8 cellular contexts compared by ENCODE assay signal in genomic region chr3:71063768-71064287, GRCh38.
A peak's percentile ranks its signal among the peaks of the same experiment; 100 is the strongest.
DNase-seq lines count a peak whose midpoint lies in the region; ATAC-seq and TF ChIP-seq lines count a peak whose summit lies in the region.

No MANE protein-coding gene starts in this region.

- no peak overlapping the region for H3K27ac Mint-ChIP-seq in activated T-cell treated with anti-CD3 and anti-CD28 coated beads, Interleukin-2, amount 50 U/mL, for 72 hours
- H3K27ac Mint-ChIP-seq in mesothelial cell of epicardium (no peak overlapping the region), HFFc6 (no peak overlapping the region)

- no peaks in the 10 kb centered on the region for H3K36me3 Mint-ChIP-seq in activated T-cell treated with anti-CD3 and anti-CD28 coated beads, Interleukin-2, amount 50 U/mL, for 72 hours (ENCODE audit: insufficient read depth in 2 of 2)
- H3K36me3 Mint-ChIP-seq in mesothelial cell of epicardium (no peaks in the 10 kb centered on the region), HFFc6 (ENCODE audit: low read depth) (peaks cover 19% of the 10 kb centered on the region)

- no peaks in the 10 kb centered on the region for H3K9me3 Mint-ChIP-seq in activated T-cell treated with anti-CD3 and anti-CD28 coated beads, Interleukin-2, amount 50 U/mL, for 72 hours
- no peaks in the 10 kb centered on the region for H3K9me3 Mint-ChIP-seq in mesothelial cell of epicardium
- H3K9me3 Mint-ChIP-seq in HFFc6: no peaks in the 10 kb centered on the region

- no peaks in the 10 kb centered on the region for H3K27me3 Mint-ChIP-seq in activated T-cell treated with anti-CD3 and anti-CD28 coated beads, Interleukin-2, amount 50 U/mL, for 72 hours (ENCODE audit: low read depth)
- H3K27me3 Mint-ChIP-seq in mesothelial cell of epicardium (ENCODE audit: low read depth): no peaks in the 10 kb centered on the region
- H3K27me3 Mint-ChIP-seq in HFFc6 (ENCODE audit: insufficient read depth): no peaks in the 10 kb centered on the region

- peak; percentile 12 for DNase-seq in MV-4-11 (lab: John Stamatoyannopoulos, UW)
- DNase-seq in activated T-cell treated with anti-CD3 and anti-CD28 coated beads, Interleukin-2, amount 50 U/mL, for 72 hours: peak; percentile 53 to 59
- DNase-seq in foreskin keratinocyte: peak in 1 of 2 donors; percentile 71
- DNase-seq in nucleus accumbens (lab: John Stamatoyannopoulos, UW): peak in 35 of 56 donors; percentile 12 to 74 (median 43)
- no peak for DNase-seq in mesothelial cell of epicardium (ENCODE audit: low spot score in 2 of 2, unreplicated experiment in 2 of 2)
- no peak for DNase-seq in HFFc6

- TF ChIP-seq CTCF in foreskin keratinocyte (conservative IDR thresholded peaks at IDR 0.05) (no peak), mesothelial cell of epicardium (IDR thresholded peaks at IDR 0.05; ENCODE audit: unreplicated experiment) (no peak), HFFc6 (IDR thresholded peaks at IDR 0.05) (no peak)

- no peak overlapping the region for H3K4me3 Mint-ChIP-seq in activated T-cell treated with anti-CD3 and anti-CD28 coated beads, Interleukin-2, amount 50 U/mL, for 72 hours
- H3K4me3 Mint-ChIP-seq in mesothelial cell of epicardium: no peak overlapping the region
- no peak overlapping the region for H3K4me3 Mint-ChIP-seq in HFFc6

- ATAC-seq in GM18867 (IDR thresholded peaks at IDR 0.05; ENCODE audit: unreplicated experiment) (peak; percentile 44), foreskin keratinocyte (peak; percentile 54), HG02623 (IDR thresholded peaks at IDR 0.05; ENCODE audit: unreplicated experiment) (no peak)
- peak; percentile 8 to 32 for ATAC-seq in activated T-cell treated with anti-CD3 and anti-CD28 coated beads, Interleukin-2, amount 50 U/mL, for 72 hours (replicated peaks in 1 of 2)

- H3K4me1 Mint-ChIP-seq in activated T-cell treated with anti-CD3 and anti-CD28 coated beads, Interleukin-2, amount 50 U/mL, for 72 hours (ENCODE audit: low read depth): peaks cover 35% of the 10 kb centered on the region
- H3K4me1 Mint-ChIP-seq in mesothelial cell of epicardium (peaks cover 61% of the 10 kb centered on the region), HFFc6 (ENCODE audit: low read depth) (peaks cover 21% of the 10 kb centered on the region)

- H3K4me1 ChIP-seq in foreskin keratinocyte: peaks cover 59% of the 10 kb centered on the region

- peak overlapping the region; percentile 99 for H3K27ac ChIP-seq in foreskin keratinocyte

- no peaks in the 10 kb centered on the region for H3K27me3 ChIP-seq in foreskin keratinocyte

Comparison
In these comparisons a context has a peak if more than half of its experiments do, and no peak if none do; other contexts are left out.
1. DNase-seq: peak in MV-4-11 (single experiment), activated T-cell treated with anti-CD3 and anti-CD28 coated beads, Interleukin-2, amount 50 U/mL, for 72 hours (2 of 2) and nucleus accumbens (35 of 56); none in mesothelial cell of epicardium (0 of 2) and HFFc6 (single experiment).